Comparison of ENCODE assay signal across 8 cellular contexts in genomic region chr20:49888341-49889244, GRCh38. TPM values are rescaled to one million over a fixed set of nuclear protein-coding genes. Genes with fewer than 3 reads are reported as not detected.
DNase-seq lines count a peak whose midpoint lies in the region; ATAC-seq and TF ChIP-seq lines count a peak whose summit lies in the region.

No MANE protein-coding gene starts in this region.

- no peak overlapping the region for H3K4me2 ChIP-seq in SU-DHL-6 (ENCODE audit: low read depth, low read length, poor library complexity, severe bottlenecking)

- intact Hi-C loops in adrenal gland (cut with DNase I), result no loop called here
- intact Hi-C loops in psoas muscle (cut with DNase I), result loop anchor here (2.0 to 10.0 kb wide), 3 partner anchors 276 to 554 kb away; no protein-coding TSS in a partner anchor

- no peak overlapping the region for H3K4me3 ChIP-seq in SU-DHL-6 (ENCODE audit: insufficient read depth, low read length, poor library complexity, severe bottlenecking)
- no peak overlapping the region for H3K4me3 ChIP-seq in adrenal gland
- H3K4me3 ChIP-seq in cardiac muscle cell, result no peak overlapping the region
- no peak overlapping the region for H3K4me3 ChIP-seq in psoas muscle

- H4K20me1 ChIP-seq in SU-DHL-6 (ENCODE audit: low read depth, low read length), result no peaks in the 10 kb centered on the region

- TF ChIP-seq POLR2A in adrenal gland (IDR thresholded peaks at IDR 0.05), result no peak

- H3K27ac ChIP-seq in SU-DHL-6 (ENCODE audit: low read depth, low read length), result no peak overlapping the region
- peak overlapping the region in 2 of 5 donors; percentile 51 to 71 for H3K27ac ChIP-seq in adrenal gland
- H3K27ac ChIP-seq in cardiac muscle cell, result peak overlapping the region; percentile 32
- H3K27ac ChIP-seq in psoas muscle, result peak overlapping the region; percentile 52

- H3F3A ChIP-seq in SU-DHL-6 (ENCODE audit: insufficient read depth), result no peaks in the 10 kb centered on the region

- H3K9me2 ChIP-seq in SU-DHL-6 (replicated peaks; ENCODE audit: insufficient read depth, low read length), result no peaks in the 10 kb centered on the region

- peak; percentile 91 for TF ChIP-seq CTCF in SU-DHL-6 (IDR thresholded peaks at IDR 0.05; ENCODE audit: insufficient read depth, low read length, poor library complexity, severe bottlenecking)
- TF ChIP-seq CTCF in adrenal gland (IDR thresholded peaks at IDR 0.05), result peak; percentile 61 to 81 (median 72)
- peak; percentile 86 for TF ChIP-seq CTCF in cardiac muscle cell (IDR thresholded peaks at IDR 0.05; ENCODE audit: low read depth, low read length)
- TF ChIP-seq CTCF in psoas muscle (IDR thresholded peaks at IDR 0.05), result peak; percentile 63

- ATAC-seq in psoas muscle, result peak; percentile 48 to 67 (median 55)
- ATAC-seq in GM19395 (IDR thresholded peaks at IDR 0.05; ENCODE audit: unreplicated experiment), result no peak

- H3K36me3 ChIP-seq in SU-DHL-6 (ENCODE audit: low read length) (no peaks in the 10 kb centered on the region), adrenal gland (replicated peaks in 1 of 2) (peaks cover 0 to 33% of the 10 kb centered on the region in 2 donors), cardiac muscle cell (peaks cover 3% of the 10 kb centered on the region), psoas muscle (ENCODE audit: insufficient read depth in 1 of 2, low read depth in 1 of 2) (peaks cover 4 to 51% of the 10 kb centered on the region in 2 donors)

- no peaks in the 10 kb centered on the region for H3K79me2 ChIP-seq in SU-DHL-6 (ENCODE audit: insufficient read depth, low read length)

- WGBS in adrenal gland, 4 donors, result 52 to 56% (median 54%) methylated on average over 12 to 18 of the region's 18 CpGs
- 52 to 64% (median 62%) methylated on average over 18 of the region's 18 CpGs for WGBS in psoas muscle, 3 donors

- H3K9ac ChIP-seq in SU-DHL-6 (ENCODE audit: low read length), result no peak overlapping the region

- H3K9me3 ChIP-seq in SU-DHL-6 (ENCODE audit: insufficient read depth, low read length) (no peaks in the 10 kb centered on the region), adrenal gland (replicated peaks in 1 of 3) (no peaks in the 10 kb centered on the region), cardiac muscle cell (ENCODE audit: low read depth) (no peaks in the 10 kb centered on the region), psoas muscle (no peaks in the 10 kb centered on the region)

- H3K27me3 ChIP-seq in SU-DHL-6 (ENCODE audit: low read length), result no peaks in the 10 kb centered on the region
- no peaks in the 10 kb centered on the region for H3K27me3 ChIP-seq in adrenal gland
- no peaks in the 10 kb centered on the region for H3K27me3 ChIP-seq in cardiac muscle cell
- H3K27me3 ChIP-seq in psoas muscle (ENCODE audit: insufficient read depth in 3 of 3, low read length in 2 of 3), result no peaks in the 10 kb centered on the region

- H2AFZ ChIP-seq in SU-DHL-6 (ENCODE audit: low read depth, low read length, severe bottlenecking), result no peak overlapping the region

- DNase-seq in ELF-1 (ENCODE audit: low read depth, low spot score) (peak; percentile 96), MV-4-11 (lab: John Stamatoyannopoulos, UW) (peak; percentile 43), adrenal gland (peak in 5 of 7 donors; percentile 49 to 84 (median 69)), cardiac muscle cell (ENCODE audit: low read depth in 1 of 2, low spot score in 1 of 2) (peak; percentile 64 to 76), psoas muscle (no peak), ureter (ENCODE audit: low spot score) (no peak)

- peaks cover 0 to 44% of the 10 kb centered on the region in 2 donors for H3K4me1 ChIP-seq in adrenal gland (replicated peaks in 1 of 2)
- H3K4me1 ChIP-seq in cardiac muscle cell (ENCODE audit: low read depth), result peaks cover 31% of the 10 kb centered on the region
- H3K4me1 ChIP-seq in psoas muscle, result peaks cover 10% of the 10 kb centered on the region

RNA-seq across cellular contexts. Expression of gene SPATA2, which starts 26.7 kb away (rescaled TPM):
- total RNA-seq in adrenal gland (1 to 10 TPM; 2.8 to 9.3 (median 7.1) TPM), cardiac muscle cell (5.8 and 6.0 TPM in 2 replicates), psoas muscle (10 to 100 TPM in 2 of 4 donors, 1 to 10 TPM in 2; 6.7 to 16.3 (median 10.3) TPM), ureter (8.0 TPM)
- polyA plus RNA-seq in adrenal gland (1 to 10 TPM; 4.7 to 5.9 (median 4.7) TPM), cardiac muscle cell (9.4 and 9.5 TPM in 2 replicates), psoas muscle (10 to 100 TPM in 1 of 3 donors, 1 to 10 TPM in 2; 7.8 to 15.0 (median 8.1) TPM)

RNA-seq across cellular contexts. Expression of gene RNF114, which starts 47.6 kb away (rescaled TPM):
- total RNA-seq in adrenal gland (100 to 1,000 TPM in 4 of 8 donors, 10 to 100 TPM in 4; 62.5 to 201 (median 100) TPM), cardiac muscle cell (158 and 269 TPM in 2 replicates), psoas muscle (100 to 1,000 TPM in 1 of 4 donors, 10 to 100 TPM in 3; 67.0 to 104 (median 82.4) TPM), ureter (68.7 TPM)
- polyA plus RNA-seq in adrenal gland (10 to 100 TPM; 26.9 to 47.8 (median 41.3) TPM), cardiac muscle cell (53.0 and 90.3 TPM in 2 replicates), psoas muscle (10 to 100 TPM; 30.8 to 83.6 (median 79.7) TPM)

Comparison
In these comparisons a context has a peak if more than half of its experiments do, and no peak if none do; other contexts are left out.
1. DNase-seq: peak in ELF-1 (single experiment), MV-4-11 (single experiment), adrenal gland (5 of 7) and cardiac muscle cell (2 of 2); none in psoas muscle (0 of 2) and ureter (single experiment).
2. intact Hi-C loops: an anchor here in psoas muscle (2.0 to 10.0 kb wide); none called in adrenal gland.
3. Peak in every context shown above with its lines, with median percentiles within 50 percentile points of each other: CTCF ChIP-seq.